8 cellular contexts compared by ENCODE assay signal in genomic region chr19:48746738-48747575, GRCh38. TPM values are rescaled to one million over a fixed set of nuclear protein-coding genes. Genes with fewer than 3 reads are reported as not detected.
A peak's percentile ranks its signal among the peaks of the same experiment; 100 is the strongest.
DNase-seq lines count a peak whose midpoint lies in the region; ATAC-seq, FAIRE-seq and TF ChIP-seq lines count a peak whose summit lies in the region.

Gene IZUMO1 (minus strand): TSS chr19:48746909. CDS start chr19:48745859, 1,050 bp downstream.

- no peak within 1 kb of the TSS for H3K27ac ChIP-seq in thoracic aorta

- no peaks in the 10 kb centered on the region for H3K9me3 ChIP-seq in thoracic aorta

- H3K27me3 ChIP-seq in thoracic aorta (replicated peaks; ENCODE audit: insufficient read depth), result peaks cover 4% of the 10 kb centered on the region

- no peaks in the 10 kb centered on the region for H3K36me3 ChIP-seq in thoracic aorta

- peaks cover 5% of the 10 kb centered on the region for H3K27me3 Mint-ChIP-seq in activated T-helper 2 cell treated with anti-CD3 and anti-CD28 coated beads, Interferon-gamma antibody, Interleukin-2, Interleukin-4, amounts not matched to agents 10 μg/mL and 5 μg/mL and 100 μg/mL, durations not matched to agents 14 hours and 24 hours and 36 hours (ENCODE audit: low read depth)
- H3K27me3 Mint-ChIP-seq in natural killer cell treated with Interleukin-12 subunit alpha and Interleukin-12 subunit beta and Interleukin-15 and Interleukin-18, amount 100 ng/mL, for 72 hours, result peaks cover 11 to 15% of the 10 kb centered on the region in 2 donors

- H3K36me3 Mint-ChIP-seq in activated T-helper 2 cell treated with anti-CD3 and anti-CD28 coated beads, Interferon-gamma antibody, Interleukin-2, Interleukin-4, amounts not matched to agents 10 μg/mL and 5 μg/mL and 100 μg/mL, durations not matched to agents 14 hours and 24 hours and 36 hours (ENCODE audit: low read depth), result no peaks in the 10 kb centered on the region
- peaks cover 4% of the 10 kb centered on the region for H3K36me3 Mint-ChIP-seq in natural killer cell treated with Interleukin-12 subunit alpha and Interleukin-12 subunit beta and Interleukin-15 and Interleukin-18, amount 100 ng/mL, for 72 hours

- H3K27ac Mint-ChIP-seq in activated T-helper 2 cell treated with anti-CD3 and anti-CD28 coated beads, Interferon-gamma antibody, Interleukin-2, Interleukin-4, amounts not matched to agents 10 μg/mL and 5 μg/mL and 100 μg/mL, durations not matched to agents 14 hours and 24 hours and 36 hours, result peak within 1 kb of the TSS; percentile 28
- peak within 1 kb of the TSS in 1 of 2 donors; percentile 24 for H3K27ac Mint-ChIP-seq in natural killer cell treated with Interleukin-12 subunit alpha and Interleukin-12 subunit beta and Interleukin-15 and Interleukin-18, amount 100 ng/mL, for 72 hours

- H3K4me1 ChIP-seq in thoracic aorta (ENCODE audit: control insufficient read depth in 1 of 2, low read depth in 2 of 2), result peaks cover 0 to 7% of the 10 kb centered on the region in 2 donors

- H3K4me1 Mint-ChIP-seq in activated T-helper 2 cell treated with anti-CD3 and anti-CD28 coated beads, Interferon-gamma antibody, Interleukin-2, Interleukin-4, amounts not matched to agents 10 μg/mL and 5 μg/mL and 100 μg/mL, durations not matched to agents 14 hours and 24 hours and 36 hours (ENCODE audit: low read depth), result peaks cover 13% of the 10 kb centered on the region
- H3K4me1 Mint-ChIP-seq in natural killer cell treated with Interleukin-12 subunit alpha and Interleukin-12 subunit beta and Interleukin-15 and Interleukin-18, amount 100 ng/mL, for 72 hours (ENCODE audit: low read depth in 2 of 2), result peaks cover 19 to 25% of the 10 kb centered on the region in 2 donors

- peak within 1 kb of the TSS; percentile 66 for H3K4me3 ChIP-seq in thoracic aorta

- no peaks in the 10 kb centered on the region for H3K9me3 Mint-ChIP-seq in activated T-helper 2 cell treated with anti-CD3 and anti-CD28 coated beads, Interferon-gamma antibody, Interleukin-2, Interleukin-4, amounts not matched to agents 10 μg/mL and 5 μg/mL and 100 μg/mL, durations not matched to agents 14 hours and 24 hours and 36 hours
- H3K9me3 Mint-ChIP-seq in natural killer cell treated with Interleukin-12 subunit alpha and Interleukin-12 subunit beta and Interleukin-15 and Interleukin-18, amount 100 ng/mL, for 72 hours, result no peaks in the 10 kb centered on the region

- H3K4me3 Mint-ChIP-seq in activated T-helper 2 cell treated with anti-CD3 and anti-CD28 coated beads, Interferon-gamma antibody, Interleukin-2, Interleukin-4, amounts not matched to agents 10 μg/mL and 5 μg/mL and 100 μg/mL, durations not matched to agents 14 hours and 24 hours and 36 hours (ENCODE audit: low read depth), result peak within 1 kb of the TSS; percentile 58
- peak within 1 kb of the TSS; percentile 30 for H3K4me3 Mint-ChIP-seq in natural killer cell treated with Interleukin-12 subunit alpha and Interleukin-12 subunit beta and Interleukin-15 and Interleukin-18, amount 100 ng/mL, for 72 hours

- ATAC-seq in natural killer cell treated with Interleukin-12 subunit alpha and Interleukin-12 subunit beta and Interleukin-15 and Interleukin-18, amount 100 ng/mL, for 72 hours, result peak; percentile 84 to 88
- ATAC-seq in thoracic aorta (ENCODE audit: insufficient number of reproducible peaks, low FRiP score, low read depth), result peak; percentile 44

- intact Hi-C loops in activated T-helper 2 cell treated with anti-CD3 and anti-CD28 coated beads, Interferon-gamma antibody, Interleukin-2, Interleukin-4, amounts not matched to agents 10 μg/mL and 5 μg/mL and 100 μg/mL, durations not matched to agents 14 hours and 24 hours and 36 hours (cut with micrococcal nuclease), result loop anchor here (5.0 kb wide), 1 partner anchor 85 kb away; no protein-coding TSS in a partner anchor

- TF ChIP-seq CTCF in thoracic aorta (IDR thresholded peaks at IDR 0.05), result no peak

- FAIRE-seq in frontal cortex (lab: Jason Lieb, UNC), result no peak

- peak; percentile 96 for DNase-seq in EL
- DNase-seq in NCI-H82 treated with DMSO at 0.1 percent for 48 hours (lab: John Stamatoyannopoulos, UW; ENCODE audit: unreplicated experiment), result peak; percentile 89
- peak; percentile 58 for DNase-seq in activated T-helper 2 cell treated with anti-CD3 and anti-CD28 coated beads, Interferon-gamma antibody, Interleukin-2, Interleukin-4, amounts not matched to agents 10 μg/mL and 5 μg/mL and 100 μg/mL, durations not matched to agents 14 hours and 24 hours and 36 hours (ENCODE audit: low spot score)
- DNase-seq in frontal cortex (ENCODE audit: low spot score in 2 of 2), result peak; percentile 81 to 82
- DNase-seq in natural killer cell treated with Interleukin-12 subunit alpha and Interleukin-12 subunit beta and Interleukin-15 and Interleukin-18, amount 100 ng/mL, for 72 hours (ENCODE audit: low spot score), result peak; percentile 69
- DNase-seq in thoracic aorta (ENCODE audit: low spot score), result peak; percentile 43
- DNase-seq in GF-D8 (lab: John Stamatoyannopoulos, UW), result no peak
- no peak for DNase-seq in RKO (ENCODE audit: low spot score)

RNA-seq across cellular contexts. Expression of gene IZUMO1, which starts in this region (rescaled TPM):
- 0.21 TPM in 1 of 2 replicates, not detected in the other for total RNA-seq in activated T-helper 2 cell treated with anti-CD3 and anti-CD28 coated beads, Interferon-gamma antibody, Interleukin-2, Interleukin-4, amounts not matched to agents 10 μg/mL and 5 μg/mL and 100 μg/mL, durations not matched to agents 14 hours and 24 hours and 36 hours
- total RNA-seq in frontal cortex (not detected), thoracic aorta (not detected)
- not detected for total RNA-seq in natural killer cell treated with Interleukin-12 subunit alpha and Interleukin-12 subunit beta and Interleukin-15 and Interleukin-18, amount 100 ng/mL, for 72 hours

Comparison
In these comparisons a context has a peak if more than half of its experiments do, and no peak if none do; other contexts are left out.
1. Peak in DNase-seq in activated T-helper 2 cell treated with anti-CD3 and anti-CD28 coated beads, Interferon-gamma antibody, Interleukin-2, Interleukin-4, amounts not matched to agents 10 μg/mL and 5 μg/mL and 100 μg/mL, durations not matched to agents 14 hours and 24 hours and 36 hours; RNA of the gene not detected or under 1 TPM.
2. Peak in DNase-seq in frontal cortex; RNA of the gene not detected or under 1 TPM.
3. Peak in DNase-seq and ATAC-seq in natural killer cell treated with Interleukin-12 subunit alpha and Interleukin-12 subunit beta and Interleukin-15 and Interleukin-18, amount 100 ng/mL, for 72 hours; RNA of the gene not detected or under 1 TPM.
4. Peak in DNase-seq, ATAC-seq and H3K4me3 ChIP-seq in thoracic aorta; RNA of the gene not detected or under 1 TPM.
5. DNase-seq: peak in EL (single experiment) and NCI-H82 treated with DMSO at 0.1 percent for 48 hours (single experiment); none in GF-D8 (single experiment) and RKO (single experiment).